In genomic region chr11:132347156-132348090, GRCh38 we compare ENCODE assay signal across 24 cellular contexts.
A peak's percentile ranks its signal among the peaks of the same experiment; 100 is the strongest.
DNase-seq lines count a peak whose midpoint lies in the region; ATAC-seq and TF ChIP-seq lines count a peak whose summit lies in the region.
"Had no signal": no experiment of that assay in that cellular context is flagged by ENCODE, and none has a peak within 500 bp of the region (broad histone marks: within the 10 kb centered on the region; RNA-seq: fewer than 3 reads in every experiment).

No MANE protein-coding gene starts in this region.

- DNase-seq in activated CD4-positive, alpha-beta memory T cell treated with anti-CD3 and anti-CD28 coated beads, Interleukin-2, amount 10 ng/mL, durations not matched to agents 7 days and 5 days = peak; percentile 32
- no peak for DNase-seq in activated CD4-positive, alpha-beta memory T cell treated with anti-CD3 and anti-CD28 coated beads for 36 hours
- peak; percentile 49 for DNase-seq in Jurkat, Clone E6-1 (ENCODE audit: low read depth, low spot score)
- no peak for DNase-seq in WTC11 (ENCODE audit: low spot score)
- DNase-seq in putamen (ENCODE audit: low spot score) = peak; percentile 7
- no peak for DNase-seq in immature natural killer cell
- no peak for DNase-seq in DMS79 (lab: John Stamatoyannopoulos, UW)
- DNase-seq in 8988T = no peak
- DNase-seq: activated CD4-positive, alpha-beta T cell treated with anti-CD3 and anti-CD28 coated beads, Interleukin-2, amount 50 U/mL, for 1 hour; activated CD8-positive, alpha-beta memory T cell treated with anti-CD3 and anti-CD28 coated beads, Interleukin-2, amount 50 U/mL, for 48 hours; activated effector memory CD4-positive, alpha-beta T cell treated with Interleukin-2 at 50 U/mL for 16 hours; C1 segment of cervical spinal cord; EL; glutamatergic neuron; HFFc6; KG1; NCI-H187; NCI-H345; Peyer's patch; stimulated activated CD4-positive, alpha-beta T cell treated with anti-CD3 and anti-CD28 coated beads, Interleukin-1b, Interleukin-23, amount 100 ng/mL, for 48 hours; transverse colon had no signal

- no peak for TF ChIP-seq CTCF in WTC11 (IDR thresholded peaks at IDR 0.05)

- intact Hi-C loops in activated CD4-positive, alpha-beta memory T cell treated with anti-CD3 and anti-CD28 coated beads for 36 hours (cut with micrococcal nuclease) = no loop called here

- CTCF ChIA-PET in activated CD4-positive, alpha-beta memory T cell treated with anti-CD3 and anti-CD28 coated beads, Interleukin-2, amount 10 ng/mL, durations not matched to agents 7 days and 5 days (lab: Charles Lee) = interaction anchor here (1.3 kb wide), 1 partner anchor 9 kb away, joined by 4 read pairs; no protein-coding TSS in a partner anchor
- CTCF ChIA-PET in activated CD4-positive, alpha-beta memory T cell treated with anti-CD3 and anti-CD28 coated beads for 36 hours (lab: Charles Lee) = no interaction called here
- CTCF ChIA-PET in WTC11 (lab: Charles Lee) = interaction anchor here (0.6 to 1.5 kb wide), 11 partner anchors 9 to 613 kb away, joined by 3 to 5 read pairs (median 3); no protein-coding TSS in a partner anchor

- H3K4me3 ChIP-seq in Jurkat, Clone E6-1 (ENCODE audit: low read length) = no peak overlapping the region
- H3K4me3 ChIP-seq: Peyer's patch, prostate gland, SJSA1, skin epidermis, transverse colon had no signal

- POLR2A ChIA-PET in activated CD4-positive, alpha-beta memory T cell treated with anti-CD3 and anti-CD28 coated beads, Interleukin-2, amount 10 ng/mL, durations not matched to agents 7 days and 5 days (lab: Charles Lee) = interaction anchor here (2.4 kb wide), 1 partner anchor 11 kb away, joined by 12 read pairs; no protein-coding TSS in a partner anchor
- POLR2A ChIA-PET in activated CD4-positive, alpha-beta memory T cell treated with anti-CD3 and anti-CD28 coated beads for 36 hours (lab: Charles Lee) = no interaction called here
- POLR2A ChIA-PET in WTC11 (lab: Charles Lee) = no interaction called here

- peaks cover 4% of the 10 kb centered on the region for H3K27me3 Mint-ChIP-seq in activated CD4-positive, alpha-beta memory T cell treated with anti-CD3 and anti-CD28 coated beads, Interleukin-2, amount 10 ng/mL, durations not matched to agents 7 days and 5 days
- H3K27me3 Mint-ChIP-seq in activated CD4-positive, alpha-beta memory T cell treated with anti-CD3 and anti-CD28 coated beads for 36 hours = no peaks in the 10 kb centered on the region
- no peaks in the 10 kb centered on the region for H3K27me3 Mint-ChIP-seq in WTC11 (ENCODE audit: low read depth)
- peaks cover 0 to 2% (median 0%) of the 10 kb centered on the region in 3 donors for H3K27me3 Mint-ChIP-seq in immature natural killer cell (ENCODE audit: low read depth in 3 of 3)

- H3K4me1 Mint-ChIP-seq in activated CD4-positive, alpha-beta memory T cell treated with anti-CD3 and anti-CD28 coated beads, Interleukin-2, amount 10 ng/mL, durations not matched to agents 7 days and 5 days = peaks cover 50% of the 10 kb centered on the region
- H3K4me1 Mint-ChIP-seq in activated CD4-positive, alpha-beta memory T cell treated with anti-CD3 and anti-CD28 coated beads for 36 hours (ENCODE audit: low read depth) = no peaks in the 10 kb centered on the region
- H3K4me1 Mint-ChIP-seq in WTC11 (peaks cover 9% of the 10 kb centered on the region), immature natural killer cell (peaks cover 0 to 1% of the 10 kb centered on the region in 2 donors)

- H3K4me3 Mint-ChIP-seq in activated CD4-positive, alpha-beta memory T cell treated with anti-CD3 and anti-CD28 coated beads, Interleukin-2, amount 10 ng/mL, durations not matched to agents 7 days and 5 days = no peak overlapping the region
- H3K4me3 Mint-ChIP-seq in activated CD4-positive, alpha-beta memory T cell treated with anti-CD3 and anti-CD28 coated beads for 36 hours = no peak overlapping the region
- no peak overlapping the region for H3K4me3 Mint-ChIP-seq in WTC11
- H3K4me3 Mint-ChIP-seq in immature natural killer cell = no peak overlapping the region
- H3K4me3 Mint-ChIP-seq: HFFc6 had no signal

- no peaks in the 10 kb centered on the region for H3K36me3 Mint-ChIP-seq in activated CD4-positive, alpha-beta memory T cell treated with anti-CD3 and anti-CD28 coated beads, Interleukin-2, amount 10 ng/mL, durations not matched to agents 7 days and 5 days (ENCODE audit: low read depth)
- no peaks in the 10 kb centered on the region for H3K36me3 Mint-ChIP-seq in activated CD4-positive, alpha-beta memory T cell treated with anti-CD3 and anti-CD28 coated beads for 36 hours
- H3K36me3 Mint-ChIP-seq in WTC11 (no peaks in the 10 kb centered on the region), immature natural killer cell (no peaks in the 10 kb centered on the region)

- no peak overlapping the region for H3K27ac Mint-ChIP-seq in activated CD4-positive, alpha-beta memory T cell treated with anti-CD3 and anti-CD28 coated beads, Interleukin-2, amount 10 ng/mL, durations not matched to agents 7 days and 5 days
- no peak overlapping the region for H3K27ac Mint-ChIP-seq in activated CD4-positive, alpha-beta memory T cell treated with anti-CD3 and anti-CD28 coated beads for 36 hours
- H3K27ac Mint-ChIP-seq in WTC11 (no peak overlapping the region), immature natural killer cell (no peak overlapping the region)
- H3K27ac Mint-ChIP-seq: HFFc6 had no signal

- no peaks in the 10 kb centered on the region for H3K9me3 Mint-ChIP-seq in activated CD4-positive, alpha-beta memory T cell treated with anti-CD3 and anti-CD28 coated beads, Interleukin-2, amount 10 ng/mL, durations not matched to agents 7 days and 5 days
- H3K9me3 Mint-ChIP-seq in activated CD4-positive, alpha-beta memory T cell treated with anti-CD3 and anti-CD28 coated beads for 36 hours = no peaks in the 10 kb centered on the region
- H3K9me3 Mint-ChIP-seq in WTC11 = no peaks in the 10 kb centered on the region
- peaks cover 0 to 10% (median 5%) of the 10 kb centered on the region in 6 donors for H3K9me3 Mint-ChIP-seq in immature natural killer cell
- H3K9me3 Mint-ChIP-seq: HFFc6 had no signal

- peak; percentile 76 for ATAC-seq in WTC11

TF ChIP-seq in WTC11, 78 proteins besides CTCF, POLR2A, EP300 and RAD21 (continues in another document):
- TF ChIP-seq KAT7 (CRISPR knock-in tag; IDR thresholded peaks at IDR 0.05; ENCODE audit: borderline replicate concordance) (no peak), ZNF263 (CRISPR knock-in tag; IDR thresholded peaks at IDR 0.05; ENCODE audit: low read depth) (no peak), GRHL2 (CRISPR knock-in tag; IDR thresholded peaks at IDR 0.05; ENCODE audit: insufficient replicate concordance, severe bottlenecking) (no peak), JAZF1 (CRISPR knock-in tag; IDR thresholded peaks at IDR 0.05) (no peak), ZSCAN18 (CRISPR knock-in tag; IDR thresholded peaks at IDR 0.05) (no peak), NFATC4 (CRISPR knock-in tag; IDR thresholded peaks at IDR 0.05) (no peak), ZBTB43 (CRISPR knock-in tag; IDR thresholded peaks at IDR 0.05) (no peak), ZNF425 (CRISPR knock-in tag; conservative IDR thresholded peaks at IDR 0.05) (no peak), ATF1 (CRISPR knock-in tag; IDR thresholded peaks at IDR 0.05) (no peak), NR3C1 (CRISPR knock-in tag; conservative IDR thresholded peaks at IDR 0.05; ENCODE audit: low read depth) (no peak), HMGA2 (CRISPR knock-in tag; IDR thresholded peaks at IDR 0.05) (no peak), NFYB (CRISPR knock-in tag; conservative IDR thresholded peaks at IDR 0.05; ENCODE audit: low read depth) (no peak), CDX4 (CRISPR knock-in tag; IDR thresholded peaks at IDR 0.05; ENCODE audit: borderline replicate concordance) (no peak)

Comparison
In these comparisons a context has a peak if more than half of its experiments do, and no peak if none do; other contexts are left out.
1. DNase-seq: peak in activated CD4-positive, alpha-beta memory T cell treated with anti-CD3 and anti-CD28 coated beads, Interleukin-2, amount 10 ng/mL, durations not matched to agents 7 days and 5 days (single experiment), Jurkat, Clone E6-1 (single experiment) and putamen (single experiment); none in activated CD4-positive, alpha-beta memory T cell treated with anti-CD3 and anti-CD28 coated beads for 36 hours (single experiment), WTC11 (single experiment), immature natural killer cell (0 of 3), DMS79 (single experiment) and 8988T (single experiment).